27 cellular contexts compared by ENCODE assay signal in the genomic region with DNA sequence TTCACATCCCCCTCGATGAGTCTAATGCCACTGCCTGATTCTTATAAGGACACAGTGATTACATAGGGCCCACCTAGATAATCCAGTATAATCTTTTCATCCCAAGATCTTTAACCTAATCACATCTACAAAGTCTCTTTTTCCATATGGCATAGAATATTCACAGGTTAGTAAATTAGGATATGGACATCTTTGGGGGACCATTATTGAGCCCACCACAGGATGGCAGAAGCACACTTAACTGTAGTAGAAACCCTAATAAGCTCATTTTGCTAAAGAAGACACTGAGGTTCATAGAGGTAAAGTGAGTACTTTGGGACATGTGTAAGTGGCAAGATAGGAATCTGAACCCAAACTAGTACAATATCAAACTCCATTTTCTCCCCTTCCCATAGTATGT.
"Had no signal": no experiment of that assay in that cellular context is flagged by ENCODE, and none has a peak within 500 bp of the region (broad histone marks: within the 10 kb centered on the region; RNA-seq: fewer than 3 reads in every experiment).

No MANE protein-coding gene starts in this region.

- H3K36me3 ChIP-seq: esophagus muscularis mucosa, gastroesophageal sphincter, heart right ventricle, left lung, neural progenitor cell, prostate gland, right atrium auricular region, suprapubic skin, transverse colon, upper lobe of right lung, uterus had no signal

- H3K4me1 Mint-ChIP-seq: naive thymus-derived CD4-positive, alpha-beta T cell; nephron; stimulated activated naive CD8-positive, alpha-beta T cell treated with anti-CD3 and anti-CD28 coated beads, Interleukin-15, amount 100 ng/mL, for 72 hours had no signal

- H3K4me3 ChIP-seq: esophagus muscularis mucosa, gastroesophageal sphincter, heart right ventricle, left lung, neural progenitor cell, prostate gland, right atrium auricular region, smooth muscle cell, suprapubic skin, transverse colon, upper lobe of right lung, uterus had no signal

- H3K27me3 Mint-ChIP-seq: dendritic cell treated with granulocyte-macrophage colony-stimulating factor and Interleukin-4, amounts not matched to agents 40 ng/mL and 50 ng/mL, for 4 days had no signal

- H3K27ac ChIP-seq: esophagus muscularis mucosa, foreskin keratinocyte, gastroesophageal sphincter, heart right ventricle, left lung, neural progenitor cell, right atrium auricular region, suprapubic skin, transverse colon, upper lobe of right lung, uterus had no signal

- H3K27ac Mint-ChIP-seq: dendritic cell treated with granulocyte-macrophage colony-stimulating factor and Interleukin-4, amounts not matched to agents 40 ng/mL and 50 ng/mL, for 4 days; mesothelial cell of epicardium; naive thymus-derived CD4-positive, alpha-beta T cell; nephron; neural progenitor cell; stimulated activated naive CD8-positive, alpha-beta T cell treated with anti-CD3 and anti-CD28 coated beads, Interleukin-15, amount 100 ng/mL, for 72 hours had no signal

- H3K4me1 ChIP-seq: esophagus muscularis mucosa, foreskin keratinocyte, gastroesophageal sphincter, heart right ventricle, left lung, right atrium auricular region, suprapubic skin, transverse colon, upper lobe of right lung, uterus had no signal

- DNase-seq: effector CD8-positive, alpha-beta T cell; foreskin keratinocyte; heart right ventricle; hippocampal formation; left cardiac atrium; left lung; mesenchymal stem cell; naive thymus-derived CD4-positive, alpha-beta T cell; stimulated activated CD4-positive, alpha-beta T cell treated with anti-CD3 and anti-CD28 coated beads, Interleukin-12 subunit alpha, Interleukin-12 subunit beta, amount 100 ng/mL, for 4 hours; stimulated activated CD4-positive, alpha-beta T cell treated with anti-CD3 and anti-CD28 coated beads, Interleukin-1b, Interleukin-23, amount 100 ng/mL, for 48 hours; stimulated activated CD4-positive, alpha-beta T cell treated with anti-CD3 and anti-CD28 coated beads, Interleukin-4, amount 100 ng/mL, for 1 hour; stimulated activated CD8-positive, alpha-beta memory T cell treated with anti-CD3 and anti-CD28 coated beads, Interleukin-4, amount 100 ng/mL, for 48 hours; stimulated activated naive CD4-positive, alpha-beta T cell; stimulated activated naive CD8-positive, alpha-beta T cell treated with anti-CD3 and anti-CD28 coated beads, Interleukin-15, amount 100 ng/mL, for 72 hours; transverse colon; upper lobe of right lung; uterus had no signal

- H3K27me3 ChIP-seq: esophagus muscularis mucosa, foreskin keratinocyte, gastroesophageal sphincter, left lung, neural progenitor cell, right atrium auricular region, suprapubic skin, transverse colon, upper lobe of right lung, uterus had no signal

- H3K9me3 ChIP-seq: esophagus muscularis mucosa, gastroesophageal sphincter, heart right ventricle, left lung, prostate gland, right atrium auricular region, suprapubic skin, transverse colon, upper lobe of right lung, uterus had no signal

- H3K9ac ChIP-seq: neural progenitor cell had no signal

- H3K4me3 Mint-ChIP-seq: dendritic cell treated with granulocyte-macrophage colony-stimulating factor and Interleukin-4, amounts not matched to agents 40 ng/mL and 50 ng/mL, for 4 days; mesothelial cell of epicardium; naive thymus-derived CD4-positive, alpha-beta T cell; nephron; neural progenitor cell; stimulated activated naive CD8-positive, alpha-beta T cell treated with anti-CD3 and anti-CD28 coated beads, Interleukin-15, amount 100 ng/mL, for 72 hours had no signal

- H3K9me3 Mint-ChIP-seq: dendritic cell treated with granulocyte-macrophage colony-stimulating factor and Interleukin-4, amounts not matched to agents 40 ng/mL and 50 ng/mL, for 4 days; mesothelial cell of epicardium; nephron; neural progenitor cell had no signal

- H3K36me3 Mint-ChIP-seq: mesothelial cell of epicardium, neural progenitor cell had no signal
